ENCODE assay signal across 21 cellular contexts in the genomic region with DNA sequence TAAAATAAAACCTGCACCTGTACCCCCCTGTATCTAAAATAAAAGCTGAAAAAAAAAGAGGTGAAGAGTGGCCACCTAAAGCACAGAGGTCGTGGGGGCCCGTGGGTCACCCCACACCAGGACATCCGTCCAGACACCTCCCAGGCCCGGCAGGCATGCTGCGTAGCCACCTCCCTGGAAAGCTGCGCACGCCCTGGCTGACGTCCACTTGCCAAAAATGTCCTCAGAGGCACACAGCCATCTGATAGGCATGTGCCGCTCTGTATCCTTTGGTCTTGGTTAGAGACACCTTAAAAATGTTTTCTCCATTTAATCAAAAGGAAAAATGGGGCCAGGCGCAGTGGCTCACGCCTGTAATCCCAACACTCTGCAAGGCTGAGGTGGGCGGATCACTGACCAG. TPM values are rescaled to one million over a fixed set of nuclear protein-coding genes. Genes with fewer than 3 reads are reported as not detected.
"Had no signal": no experiment of that assay in that cellular context is flagged by ENCODE, and none has a peak within 500 bp of the region (broad histone marks: within the 10 kb centered on the region; RNA-seq: fewer than 3 reads in every experiment).

No MANE protein-coding gene starts in this region.

- H3K27ac ChIP-seq: body of pancreas, cardiac muscle cell, parathyroid adenoma, testis, uterus, WERI-Rb-1 had no signal

- H3K4me3 Mint-ChIP-seq: activated naive CD4-positive, alpha-beta T cell treated with anti-CD3 and anti-CD28 coated beads, Interleukin-2, amount 50 U/mL, for 24 hours; memory B cell; nephron progenitor cell; stimulated activated naive B cell treated with anti-CD40 and anti-IgM and Interleukin-4, amounts not matched to agents 10 μg/mL and 1 μg/mL and 100 μg/mL, for 72 hours; T-cell; T-helper 2 cell treated with Interferon-gamma antibody and Interleukin-4, amounts not matched to agents 5 μg/mL and 100 μg/mL, for 36 hours had no signal

- H3K4me2 ChIP-seq: smooth muscle cell had no signal

- H3K9me3 Mint-ChIP-seq: activated naive CD4-positive, alpha-beta T cell treated with anti-CD3 and anti-CD28 coated beads, Interleukin-2, amount 50 U/mL, for 24 hours; memory B cell; nephron progenitor cell; stimulated activated naive B cell treated with anti-CD40 and anti-IgM and Interleukin-4, amounts not matched to agents 10 μg/mL and 1 μg/mL and 100 μg/mL, for 72 hours; T-cell; T-helper 2 cell treated with Interferon-gamma antibody and Interleukin-4, amounts not matched to agents 5 μg/mL and 100 μg/mL, for 36 hours had no signal

- H3K79me2 ChIP-seq: parathyroid adenoma had no signal

- H2AFZ ChIP-seq: parathyroid adenoma had no signal

- H3K27ac Mint-ChIP-seq: activated naive CD4-positive, alpha-beta T cell treated with anti-CD3 and anti-CD28 coated beads, Interleukin-2, amount 50 U/mL, for 24 hours; memory B cell; nephron progenitor cell; stimulated activated naive B cell treated with anti-CD40 and anti-IgM and Interleukin-4, amounts not matched to agents 10 μg/mL and 1 μg/mL and 100 μg/mL, for 72 hours; T-cell; T-helper 2 cell treated with Interferon-gamma antibody and Interleukin-4, amounts not matched to agents 5 μg/mL and 100 μg/mL, for 36 hours had no signal

- H3K4me1 ChIP-seq: body of pancreas, parathyroid adenoma, uterus had no signal

- ATAC-seq: body of pancreas; esophagus mucosa; sciatic nerve; stimulated activated naive B cell treated with anti-CD40 and anti-IgM and Interleukin-4, amounts not matched to agents 10 μg/mL and 1 μg/mL and 100 μg/mL, for 72 hours; T-cell had no signal

- H3K9me3 ChIP-seq: body of pancreas, testis, uterus had no signal

- H3K4me1 Mint-ChIP-seq: activated naive CD4-positive, alpha-beta T cell treated with anti-CD3 and anti-CD28 coated beads, Interleukin-2, amount 50 U/mL, for 24 hours; memory B cell; stimulated activated naive B cell treated with anti-CD40 and anti-IgM and Interleukin-4, amounts not matched to agents 10 μg/mL and 1 μg/mL and 100 μg/mL, for 72 hours; T-cell had no signal

- H3K36me3 Mint-ChIP-seq: activated naive CD4-positive, alpha-beta T cell treated with anti-CD3 and anti-CD28 coated beads, Interleukin-2, amount 50 U/mL, for 24 hours had no signal

- H3K4me3 ChIP-seq: body of pancreas, cardiac muscle cell, smooth muscle cell, testis, uterus had no signal

- H3K27me3 Mint-ChIP-seq: activated naive CD4-positive, alpha-beta T cell treated with anti-CD3 and anti-CD28 coated beads, Interleukin-2, amount 50 U/mL, for 24 hours; memory B cell; stimulated activated naive B cell treated with anti-CD40 and anti-IgM and Interleukin-4, amounts not matched to agents 10 μg/mL and 1 μg/mL and 100 μg/mL, for 72 hours; T-cell had no signal

- DNase-seq: activated gamma-delta T cell treated with Interleukin-2 at 50 U/mL for 16 hours; activated T-cell treated with anti-CD3 and anti-CD28 coated beads, Interleukin-2, amount 50 U/mL, for 1 hour; anterior cingulate cortex; body of pancreas; effector memory CD4-positive, alpha-beta T cell; foreskin melanocyte; nephron progenitor cell; stimulated activated CD4-positive, alpha-beta T cell treated with anti-CD3 and anti-CD28 coated beads, Interleukin-15, amount 100 ng/mL, for 24 hours; stimulated activated naive B cell treated with anti-CD40 and anti-IgM and Interleukin-4, amounts not matched to agents 10 μg/mL and 1 μg/mL and 100 μg/mL, for 72 hours; T-cell; testis; uterus; WERI-Rb-1 had no signal

- H3K36me3 ChIP-seq: cardiac muscle cell, uterus, WERI-Rb-1 had no signal

- H3K27me3 ChIP-seq: body of pancreas, cardiac muscle cell, testis, uterus had no signal

RNA-seq across cellular contexts. Expression of a gene that starts 17.7 kb away (rescaled TPM):
- total RNA-seq: smooth muscle cell had no signal
